Comparison of ENCODE assay signal across 26 cellular contexts in genomic region chr3:101811875-101812274, GRCh38.
"Had no signal": no experiment of that assay in that cellular context is flagged by ENCODE, and none has a peak within 500 bp of the region (broad histone marks: within the 10 kb centered on the region; RNA-seq: fewer than 3 reads in every experiment).

No MANE protein-coding gene starts in this region.

- H3K27ac Mint-ChIP-seq: activated CD4-positive, alpha-beta T cell treated with anti-CD3 and anti-CD28 coated beads, Interleukin-2, amount 10 ng/mL, durations not matched to agents 7 days and 5 days; dendritic cell treated with granulocyte-macrophage colony-stimulating factor and Interleukin-4, amounts not matched to agents 40 ng/mL and 50 ng/mL, for 4 days; endodermal cell; natural killer cell; neural progenitor cell; stimulated activated memory B cell treated with anti-CD40 and anti-IgM and Interleukin-4, amounts not matched to agents 10 μg/mL and 1 μg/mL and 100 μg/mL, for 72 hours had no signal

- ATAC-seq: heart right ventricle; left lobe of liver; natural killer cell; psoas muscle; stimulated activated memory B cell treated with anti-CD40 and anti-IgM and Interleukin-4, amounts not matched to agents 10 μg/mL and 1 μg/mL and 100 μg/mL, for 72 hours; upper lobe of right lung had no signal

- H3K36me3 Mint-ChIP-seq: natural killer cell, neural progenitor cell had no signal

- H3K9me3 Mint-ChIP-seq: activated CD4-positive, alpha-beta T cell treated with anti-CD3 and anti-CD28 coated beads, Interleukin-2, amount 10 ng/mL, durations not matched to agents 7 days and 5 days; central memory CD8-positive, alpha-beta T cell; dendritic cell treated with granulocyte-macrophage colony-stimulating factor and Interleukin-4, amounts not matched to agents 40 ng/mL and 50 ng/mL, for 4 days; endodermal cell; natural killer cell; neural progenitor cell; stimulated activated memory B cell treated with anti-CD40 and anti-IgM and Interleukin-4, amounts not matched to agents 10 μg/mL and 1 μg/mL and 100 μg/mL, for 72 hours had no signal

- DNase-seq: activated CD4-positive, alpha-beta T cell treated with anti-CD3 and anti-CD28 coated beads, Interleukin-2, amount 10 ng/mL, durations not matched to agents 7 days and 5 days; activated CD4-positive, CD25-positive, alpha-beta regulatory T cell treated with anti-CD3 and anti-CD28 coated beads, Interleukin-2, amount 50 U/mL, for 72 hours; activated gamma-delta T cell; activated naive CD4-positive, alpha-beta T cell treated with anti-CD3 and anti-CD28 coated beads, Interleukin-2, amount 50 U/mL, for 16 hours; activated T-cell treated with anti-CD3 and anti-CD28 coated beads, Interleukin-2, amount 50 U/mL, for 48 hours; anterior cingulate cortex; endodermal cell; foreskin melanocyte; heart right ventricle; mesenchymal stem cell; natural killer cell; occipital lobe; psoas muscle; sigmoid colon; small intestine; stimulated activated CD4-positive, alpha-beta T cell treated with anti-CD3 and anti-CD28 coated beads, Interleukin-4, amount 100 ng/mL, for 24 hours; T1000; tibial artery; upper lobe of right lung; WERI-Rb-1 had no signal

- FAIRE-seq: bronchial epithelial cell, small intestine had no signal

- H3K4me1 Mint-ChIP-seq: neural progenitor cell had no signal

- H3K27me3 Mint-ChIP-seq: activated CD4-positive, alpha-beta T cell treated with anti-CD3 and anti-CD28 coated beads, Interleukin-2, amount 10 ng/mL, durations not matched to agents 7 days and 5 days; central memory CD8-positive, alpha-beta T cell; dendritic cell treated with granulocyte-macrophage colony-stimulating factor and Interleukin-4, amounts not matched to agents 40 ng/mL and 50 ng/mL, for 4 days; stimulated activated memory B cell treated with anti-CD40 and anti-IgM and Interleukin-4, amounts not matched to agents 10 μg/mL and 1 μg/mL and 100 μg/mL, for 72 hours had no signal

- H3K4me3 Mint-ChIP-seq: activated CD4-positive, alpha-beta T cell treated with anti-CD3 and anti-CD28 coated beads, Interleukin-2, amount 10 ng/mL, durations not matched to agents 7 days and 5 days; central memory CD8-positive, alpha-beta T cell; dendritic cell treated with granulocyte-macrophage colony-stimulating factor and Interleukin-4, amounts not matched to agents 40 ng/mL and 50 ng/mL, for 4 days; endodermal cell; natural killer cell; neural progenitor cell; stimulated activated memory B cell treated with anti-CD40 and anti-IgM and Interleukin-4, amounts not matched to agents 10 μg/mL and 1 μg/mL and 100 μg/mL, for 72 hours had no signal
